Comparison of ENCODE assay signal across 8 cellular contexts in the genomic region with DNA sequence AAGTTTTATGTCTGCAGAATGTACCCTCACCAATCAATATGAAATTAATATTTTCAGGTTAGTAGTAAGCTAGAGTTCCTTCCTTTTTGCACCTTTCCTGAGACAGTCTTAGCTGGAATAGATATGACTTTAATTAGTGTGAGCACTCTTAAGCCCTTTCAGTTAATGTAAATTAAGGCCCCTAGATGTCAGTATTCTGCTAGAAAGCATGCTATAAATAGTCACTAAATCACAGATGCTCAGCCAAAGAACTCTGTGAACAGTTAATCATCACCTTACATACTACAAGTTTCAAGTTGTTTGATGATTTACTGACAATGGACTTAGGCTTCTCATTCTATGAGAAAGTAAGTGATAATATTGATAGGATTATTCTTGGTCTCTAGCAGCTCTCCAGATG.
A peak's percentile ranks its signal among the peaks of the same experiment; 100 is the strongest.
DNase-seq lines count a peak whose midpoint lies in the region; ATAC-seq and TF ChIP-seq lines count a peak whose summit lies in the region.

No MANE protein-coding gene starts in this region.

- DNase-seq in Caco-2: peak in 1 of 2 experiments; percentile 13
- DNase-seq in MM.1S: peak; percentile 80
- no peak for DNase-seq in adrenal gland
- DNase-seq in type B pancreatic cell (ENCODE audit: extremely low spot score, unreplicated experiment): no peak
- no peak for DNase-seq in posterior vena cava (ENCODE audit: low spot score)
- no peak for DNase-seq in effector CD4-positive, alpha-beta T cell
- DNase-seq in NCI-H2029 treated with DMSO at 0.1 percent for 48 hours (lab: John Stamatoyannopoulos, UW): no peak

- H3K27ac ChIP-seq in MM.1S (ENCODE audit: low read length): no peak overlapping the region
- H3K27ac ChIP-seq in adrenal gland: no peak overlapping the region

- TF ChIP-seq CTCF in Caco-2 (IDR thresholded peaks at IDR 0.05; ENCODE audit: insufficient read depth in 1 of 2, low read depth in 1 of 2, low read length in 1 of 2, severe bottlenecking in 1 of 2, unreplicated experiment in 1 of 2) (peak; percentile 27 to 39), MM.1S (IDR thresholded peaks at IDR 0.05; ENCODE audit: low read length) (peak; percentile 64), adrenal gland (IDR thresholded peaks at IDR 0.05) (peak in 4 of 6 experiments; percentile 18 to 38 (median 36)), type B pancreatic cell (conservative IDR thresholded peaks at IDR 0.05) (peak; percentile 51)

- H3K36me3 ChIP-seq in Caco-2 (ENCODE audit: control insufficient read depth, insufficient read depth, low read length): no peaks in the 10 kb centered on the region
- no peaks in the 10 kb centered on the region for H3K36me3 ChIP-seq in MM.1S (replicated peaks; ENCODE audit: insufficient read depth, low read length)
- no peaks in the 10 kb centered on the region for H3K36me3 ChIP-seq in adrenal gland (replicated peaks in 1 of 2)

- CTCF ChIA-PET in Caco-2 (lab: Charles Lee): interaction anchor here (1.3 kb wide), 1 partner anchor 388 kb away, joined by 5 read pairs; no protein-coding TSS in a partner anchor

- no peaks in the 10 kb centered on the region for H3F3A ChIP-seq in MM.1S (ENCODE audit: insufficient read depth, low read length)

- no peaks in the 10 kb centered on the region for H3K4me1 ChIP-seq in Caco-2
- H3K4me1 ChIP-seq in MM.1S (ENCODE audit: low read length): 0 out of 2 replicates have a peak, but pooled peaks cover 5% of the 10 kb centered on the region
- no peaks in the 10 kb centered on the region for H3K4me1 ChIP-seq in adrenal gland (replicated peaks in 1 of 2)

- H3K9ac ChIP-seq in MM.1S (ENCODE audit: low read length): no peak overlapping the region

- peak; percentile 80 for ATAC-seq in GM21381 (IDR thresholded peaks at IDR 0.05; ENCODE audit: unreplicated experiment)

- H3K27ac Mint-ChIP-seq in Caco-2 (ENCODE audit: unreplicated experiment) (no peak overlapping the region), type B pancreatic cell (no peak overlapping the region)

- no peaks in the 10 kb centered on the region for H4K20me1 ChIP-seq in MM.1S (ENCODE audit: insufficient read depth, low read length)

- H2AFZ ChIP-seq in MM.1S (ENCODE audit: low read length): no peak overlapping the region

- TF ChIP-seq POLR2A in adrenal gland (IDR thresholded peaks at IDR 0.05): no peak

- H3K4me3 Mint-ChIP-seq in Caco-2 (ENCODE audit: unreplicated experiment): no peak overlapping the region
- H3K4me3 Mint-ChIP-seq in type B pancreatic cell: no peak overlapping the region

- H3K4me2 ChIP-seq in MM.1S (ENCODE audit: low read depth, low read length): no peak overlapping the region

- BruUV-seq in Caco-2 (replicated peaks; lab: Mats Ljungman, UMichigan): no TSS peak

- H3K27me3 Mint-ChIP-seq in Caco-2 (ENCODE audit: insufficient read depth, unreplicated experiment) (no peaks in the 10 kb centered on the region), type B pancreatic cell (no peaks in the 10 kb centered on the region)

- H3K27me3 ChIP-seq in Caco-2 (replicated peaks; ENCODE audit: control insufficient read depth, insufficient read depth, low read length) (no peaks in the 10 kb centered on the region), MM.1S (replicated peaks; ENCODE audit: insufficient read depth, low read length) (no peaks in the 10 kb centered on the region), adrenal gland (no peaks in the 10 kb centered on the region)

- no peaks in the 10 kb centered on the region for H3K36me3 Mint-ChIP-seq in Caco-2 (ENCODE audit: insufficient read depth, unreplicated experiment)
- no peaks in the 10 kb centered on the region for H3K36me3 Mint-ChIP-seq in type B pancreatic cell

- intact Hi-C loops in Caco-2 (cut with micrococcal nuclease; ENCODE audit: unreplicated experiment): loop anchor here (1.0 to 5.0 kb wide), 5 partner anchors 183 to 511 kb away; no protein-coding TSS in a partner anchor
- intact Hi-C loops in adrenal gland (cut with DNase I): no loop called here
- intact Hi-C loops in posterior vena cava (cut with DNase I): no loop called here

- POLR2A ChIA-PET in Caco-2 (lab: Charles Lee): no interaction called here

- no peaks in the 10 kb centered on the region for H3K9me2 ChIP-seq in MM.1S (replicated peaks; ENCODE audit: insufficient read depth, low read length)

- no peak overlapping the region for H3K4me3 ChIP-seq in Caco-2 (ENCODE audit: low read depth, low read length)
- no peak overlapping the region for H3K4me3 ChIP-seq in MM.1S (ENCODE audit: low read length)
- H3K4me3 ChIP-seq in adrenal gland: no peak overlapping the region

- no peaks in the 10 kb centered on the region for H3K9me3 Mint-ChIP-seq in Caco-2 (ENCODE audit: unreplicated experiment)
- H3K9me3 Mint-ChIP-seq in type B pancreatic cell: no peaks in the 10 kb centered on the region

- H3K4me1 Mint-ChIP-seq in Caco-2 (ENCODE audit: low read depth, unreplicated experiment) (no peaks in the 10 kb centered on the region), type B pancreatic cell (ENCODE audit: unreplicated experiment) (no peaks in the 10 kb centered on the region)

- H3K9me3 ChIP-seq in Caco-2 (no peaks in the 10 kb centered on the region), MM.1S (replicated peaks; ENCODE audit: insufficient read depth, low read length) (no peaks in the 10 kb centered on the region), adrenal gland (replicated peaks in 1 of 3) (no peaks in the 10 kb centered on the region)

- H3K79me2 ChIP-seq in MM.1S (ENCODE audit: low read length): no peaks in the 10 kb centered on the region
